In genomic region chr1:182600745-182601415, GRCh38 we compare ENCODE assay signal across 1 cellular context.
TF ChIP-seq lines count a peak whose summit lies in the region.

No MANE protein-coding gene starts in this region.

TF ChIP-seq in K562, 482 proteins besides CTCF, POLR2A, EP300 and RAD21 (continued from another document and continues in another):
- TF ChIP-seq GMEB1 (CRISPR knock-in tag; IDR thresholded peaks at IDR 0.05) (0 out of 2 replicates have a peak, but pooled peaks have one; percentile 25), SMAD3 (CRISPR knock-in tag; conservative IDR thresholded peaks at IDR 0.05) (peak; percentile 68; the same call in 1 of the 2 replicates), SUPT5H (IDR thresholded peaks at IDR 0.05) (no peak), NR2C2 (CRISPR knock-in tag; IDR thresholded peaks at IDR 0.05) (no peak), NR2C2 (tag; IDR thresholded peaks at IDR 0.05) (no peak), TCF3 (CRISPR knock-in tag; IDR thresholded peaks at IDR 0.05) (no peak), HBP1 (CRISPR knock-in tag; IDR thresholded peaks at IDR 0.05) (no peak), MEIS2 (IDR thresholded peaks at IDR 0.05; ENCODE audit: partially characterized antibody) (no peak), ZFX (CRISPR knock-in tag; IDR thresholded peaks at IDR 0.05) (no peak), REST (CRISPR knock-in tag; IDR thresholded peaks at IDR 0.05; ENCODE audit: low read depth) (no peak), ZNF778 (CRISPR knock-in tag; IDR thresholded peaks at IDR 0.05) (0 out of 2 replicates have a peak, but pooled peaks have one; percentile 54), ZNF407 (IDR thresholded peaks at IDR 0.05; ENCODE audit: low read depth) (no peak), PBX2 (CRISPR knock-in tag; IDR thresholded peaks at IDR 0.05; ENCODE audit: low read depth) (no peak), PBX2 (tag; conservative IDR thresholded peaks at IDR 0.05; ENCODE audit: low read depth) (no peak), BCL6 (CRISPR knock-in tag; IDR thresholded peaks at IDR 0.05) (no peak), CGGBP1 (CRISPR knock-in tag; IDR thresholded peaks at IDR 0.05) (no peak), ZNF583 (CRISPR knock-in tag; IDR thresholded peaks at IDR 0.05) (0 out of 2 replicates have a peak, but pooled peaks have one; percentile 40), DDX20 (tag; IDR thresholded peaks at IDR 0.05; ENCODE audit: low read depth) (no peak), ZNF311 (CRISPR knock-in tag; IDR thresholded peaks at IDR 0.05) (0 out of 2 replicates have a peak, but pooled peaks have one; percentile 23), ZNF280B (CRISPR knock-in tag; IDR thresholded peaks at IDR 0.05) (no peak), ERF (CRISPR knock-in tag; IDR thresholded peaks at IDR 0.05) (0 out of 2 replicates have a peak, but pooled peaks have one; percentile 30), PHB2 (IDR thresholded peaks at IDR 0.05; ENCODE audit: low read depth) (no peak), ZNF57 (CRISPR knock-in tag; IDR thresholded peaks at IDR 0.05) (0 out of 2 replicates have a peak, but pooled peaks have one; percentile 50), CBFA2T3 (IDR thresholded peaks at IDR 0.05) (no peak), ZBTB17 (CRISPR knock-in tag; IDR thresholded peaks at IDR 0.05) (0 out of 2 replicates have a peak, but pooled peaks have one; percentile 26), CBX1 (IDR thresholded peaks at IDR 0.05; ENCODE audit: low read depth) (no peak), ZNF780A (CRISPR knock-in tag; IDR thresholded peaks at IDR 0.05) (no peak), SMAD2 (IDR thresholded peaks at IDR 0.05; ENCODE audit: low read depth, low read length) (no peak), CLOCK (CRISPR knock-in tag; IDR thresholded peaks at IDR 0.05; ENCODE audit: borderline replicate concordance) (no peak), ZBTB9 (CRISPR knock-in tag; IDR thresholded peaks at IDR 0.05) (0 out of 2 replicates have a peak, but pooled peaks have one; percentile 19), MLX (CRISPR knock-in tag; conservative IDR thresholded peaks at IDR 0.05) (0 out of 4 replicates have a peak, but pooled peaks of 1 of the 2 experiments have one; percentile 50)
